In the genomic region with DNA sequence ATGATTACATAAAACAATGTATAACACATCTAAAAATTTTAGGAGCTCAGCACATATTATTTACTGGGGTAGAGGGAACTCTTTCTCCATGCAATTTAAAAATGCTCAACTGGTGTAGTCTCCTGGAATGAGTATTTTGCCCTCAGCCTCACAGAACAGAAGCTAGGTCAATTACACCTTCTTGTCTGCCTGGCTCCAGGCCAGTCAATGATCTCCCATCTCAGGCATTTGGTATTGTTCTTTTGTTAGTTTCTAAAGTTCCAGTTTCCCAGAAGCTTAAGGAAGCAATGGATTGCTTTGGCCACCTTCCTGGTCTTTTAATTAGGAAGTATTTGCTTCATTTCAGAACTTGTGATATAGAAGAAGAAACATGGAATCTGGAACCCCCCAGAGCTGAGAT, we compare ENCODE assay signal across 15 cellular contexts.
DNase-seq lines count a peak whose midpoint lies in the region; ATAC-seq and TF ChIP-seq lines count a peak whose summit lies in the region.
"Had no signal": no experiment of that assay in that cellular context is flagged by ENCODE, and none has a peak within 500 bp of the region (broad histone marks: within the 10 kb centered on the region; RNA-seq: fewer than 3 reads in every experiment).

No MANE protein-coding gene starts in this region.

- no peak overlapping the region for H3K4me3 Mint-ChIP-seq in endothelial cell (ENCODE audit: unreplicated experiment)
- H3K4me3 Mint-ChIP-seq in stimulated activated effector memory CD8-positive, alpha-beta T cell treated with anti-CD3 and anti-CD28 coated beads, Interleukin-12 subunit alpha, Interleukin-12 subunit beta, amount 100 ng/mL, for 72 hours, result no peak overlapping the region
- H3K4me3 Mint-ChIP-seq: B cell; CD8-positive, alpha-beta T cell; H9 had no signal

- H3K4me1 Mint-ChIP-seq in endothelial cell (ENCODE audit: unreplicated experiment), result peaks cover 3% of the 10 kb centered on the region
- H3K4me1 Mint-ChIP-seq in stimulated activated effector memory CD8-positive, alpha-beta T cell treated with anti-CD3 and anti-CD28 coated beads, Interleukin-12 subunit alpha, Interleukin-12 subunit beta, amount 100 ng/mL, for 72 hours, result no peaks in the 10 kb centered on the region
- H3K4me1 Mint-ChIP-seq: B cell had no signal

- H3K9me3 Mint-ChIP-seq in endothelial cell (ENCODE audit: unreplicated experiment), result no peaks in the 10 kb centered on the region
- H3K9me3 Mint-ChIP-seq in stimulated activated effector memory CD8-positive, alpha-beta T cell treated with anti-CD3 and anti-CD28 coated beads, Interleukin-12 subunit alpha, Interleukin-12 subunit beta, amount 100 ng/mL, for 72 hours, result no peaks in the 10 kb centered on the region
- H3K9me3 Mint-ChIP-seq: CD8-positive, alpha-beta T cell; H9 had no signal

- ATAC-seq in mucosa of descending colon, result no peak
- no peak for ATAC-seq in stimulated activated effector memory CD8-positive, alpha-beta T cell treated with anti-CD3 and anti-CD28 coated beads, Interleukin-12 subunit alpha, Interleukin-12 subunit beta, amount 100 ng/mL, for 72 hours
- ATAC-seq: CD8-positive, alpha-beta T cell; GM12878 had no signal

- intact Hi-C loops in mucosa of descending colon (cut with DNase I, micrococcal nuclease), result no loop called here

- H3K9me3 ChIP-seq in mucosa of descending colon, result no peaks in the 10 kb centered on the region
- H3K9me3 ChIP-seq: BLaER1 treated with 17β-estradiol and CSF1 and Interleukin-3, amounts not matched to agents 10 nM and 100 nM had no signal

- H3K4me1 ChIP-seq in mucosa of descending colon (ENCODE audit: low read depth), result no peaks in the 10 kb centered on the region

- no peaks in the 10 kb centered on the region for H3K36me3 ChIP-seq in mucosa of descending colon (ENCODE audit: low read depth)
- H3K36me3 ChIP-seq: BLaER1 treated with 17β-estradiol and CSF1 and Interleukin-3, amounts not matched to agents 10 nM and 100 nM had no signal

- peak overlapping the region; percentile 22 for H3K27ac Mint-ChIP-seq in endothelial cell (ENCODE audit: unreplicated experiment)
- H3K27ac Mint-ChIP-seq in stimulated activated effector memory CD8-positive, alpha-beta T cell treated with anti-CD3 and anti-CD28 coated beads, Interleukin-12 subunit alpha, Interleukin-12 subunit beta, amount 100 ng/mL, for 72 hours, result no peak overlapping the region
- H3K27ac Mint-ChIP-seq: B cell; CD8-positive, alpha-beta T cell; H9 had no signal

- H3K4me3 ChIP-seq in mucosa of descending colon, result no peak overlapping the region
- H3K4me3 ChIP-seq: BLaER1 treated with 17β-estradiol and CSF1 and Interleukin-3, amounts not matched to agents 10 nM and 100 nM; GM12878 had no signal

- H3K27me3 Mint-ChIP-seq in endothelial cell (ENCODE audit: unreplicated experiment), result peaks cover 1% of the 10 kb centered on the region
- H3K27me3 Mint-ChIP-seq: B cell had no signal

- TF ChIP-seq CTCF in endothelial cell (IDR thresholded peaks at IDR 0.05; ENCODE audit: unreplicated experiment), result no peak
- TF ChIP-seq CTCF in mucosa of descending colon (IDR thresholded peaks at IDR 0.05), result no peak

- peak; percentile 24 for DNase-seq in Daoy (ENCODE audit: low read depth)
- peak; percentile 31 for DNase-seq in NCI-H2227 treated with DMSO at 0.1 percent for 48 hours (lab: John Stamatoyannopoulos, UW)
- no peak for DNase-seq in endothelial cell (ENCODE audit: low spot score)
- DNase-seq in mucosa of gallbladder (ENCODE audit: low spot score), result peak; percentile 69
- no peak for DNase-seq in mucosa of descending colon
- DNase-seq in stimulated activated effector memory CD8-positive, alpha-beta T cell treated with anti-CD3 and anti-CD28 coated beads, Interleukin-12 subunit alpha, Interleukin-12 subunit beta, amount 100 ng/mL, for 72 hours (ENCODE audit: low spot score in 2 of 2), result no peak
- no peak for DNase-seq in NCI-H2081 (lab: John Stamatoyannopoulos, UW)
- DNase-seq: Calu3; CD8-positive, alpha-beta T cell; DMS79 treated with DMSO at 0.1 percent for 48 hours; EL; H9 had no signal

- no peaks in the 10 kb centered on the region for H3K36me3 Mint-ChIP-seq in endothelial cell (ENCODE audit: low read depth, unreplicated experiment)
- H3K36me3 Mint-ChIP-seq in stimulated activated effector memory CD8-positive, alpha-beta T cell treated with anti-CD3 and anti-CD28 coated beads, Interleukin-12 subunit alpha, Interleukin-12 subunit beta, amount 100 ng/mL, for 72 hours, result no peaks in the 10 kb centered on the region
- H3K36me3 Mint-ChIP-seq: CD8-positive, alpha-beta T cell had no signal

Comparison
In these comparisons a context has a peak if more than half of its experiments do, and no peak if none do; other contexts are left out.
1. DNase-seq: peak in Daoy (single experiment), NCI-H2227 treated with DMSO at 0.1 percent for 48 hours (single experiment) and mucosa of gallbladder (single experiment); none in endothelial cell (single experiment), mucosa of descending colon (0 of 3), stimulated activated effector memory CD8-positive, alpha-beta T cell treated with anti-CD3 and anti-CD28 coated beads, Interleukin-12 subunit alpha, Interleukin-12 subunit beta, amount 100 ng/mL, for 72 hours (0 of 2) and NCI-H2081 (0 of 2).